13 cellular contexts compared by ENCODE assay signal in genomic region chr18:2515408-2515807, GRCh38. TPM values are rescaled to one million over a fixed set of nuclear protein-coding genes. Genes with fewer than 3 reads are reported as not detected.
A peak's percentile ranks its signal among the peaks of the same experiment; 100 is the strongest.
DNase-seq lines count a peak whose midpoint lies in the region; ATAC-seq and TF ChIP-seq lines count a peak whose summit lies in the region.
"Had no signal": no experiment of that assay in that cellular context is flagged by ENCODE, and none has a peak within 500 bp of the region (broad histone marks: within the 10 kb centered on the region; RNA-seq: fewer than 3 reads in every experiment).

No MANE protein-coding gene starts in this region.

- H3K4me3 ChIP-seq in fibroblast of pulmonary artery (replicated peaks; ENCODE audit: low read depth, low read length) (no peak overlapping the region), smooth muscle cell (no peak overlapping the region)
- H3K4me3 ChIP-seq: coronary artery, upper lobe of left lung had no signal

- DNase-seq in activated T-cell treated with anti-CD3 and anti-CD28 coated beads, Interleukin-2, amount 50 U/mL, for 72 hours, result no peak
- DNase-seq in activated T-cell treated with anti-CD3 and anti-CD28 coated beads, Interleukin-2, amount 50 U/mL, for 4 hours, result no peak
- DNase-seq in fibroblast of pulmonary artery (ENCODE audit: low read depth) (peak; percentile 84), smooth muscle cell (lab: John Stamatoyannopoulos, UW; ENCODE audit: unreplicated experiment) (no peak), GM13977 (ENCODE audit: low spot score) (no peak)
- no peak for DNase-seq in activated CD4-positive, CD25-positive, alpha-beta regulatory T cell treated with anti-CD3 and anti-CD28 coated beads, Interleukin-2, amount 50 U/mL, for 72 hours
- DNase-seq in central memory CD4-positive, alpha-beta T cell, result no peak
- DNase-seq: NCI-H446, nucleus accumbens, T-helper 2 cell had no signal

- peak overlapping the region; percentile 27 for H3K9ac ChIP-seq in smooth muscle cell (ENCODE audit: low read depth)

- in situ Hi-C loops in GM13977 (cut with MboI; ENCODE audit: low pct_unique_long_range_greater_than_20kb, low sequenced_read_pairs, unreplicated experiment), result no loop called here

- H3K27ac Mint-ChIP-seq in activated T-cell treated with anti-CD3 and anti-CD28 coated beads, Interleukin-2, amount 50 U/mL, for 72 hours, result peak overlapping the region; percentile 43

- no peaks in the 10 kb centered on the region for H4K20me1 ChIP-seq in smooth muscle cell (ENCODE audit: low read depth)

- 11% methylated on average over 1 of the region's 1 CpG for WGBS in smooth muscle cell (ENCODE audit: low lambda C conversion rate)

- H3K36me3 Mint-ChIP-seq in activated T-cell treated with anti-CD3 and anti-CD28 coated beads, Interleukin-2, amount 50 U/mL, for 72 hours (ENCODE audit: insufficient read depth in 2 of 2), result peaks cover 0 to 2% of the 10 kb centered on the region in 2 donors
- H3K36me3 Mint-ChIP-seq in activated T-cell treated with anti-CD3 and anti-CD28 coated beads, Interleukin-2, amount 50 U/mL, for 4 hours (ENCODE audit: insufficient read depth), result peaks cover 3% of the 10 kb centered on the region

- H3K4me2 ChIP-seq in smooth muscle cell, result peak overlapping the region; percentile 74

- H3K27ac ChIP-seq in smooth muscle cell (ENCODE audit: low read depth), result peak overlapping the region; percentile 84
- H3K27ac ChIP-seq: coronary artery had no signal

- H3K4me1 ChIP-seq in smooth muscle cell (ENCODE audit: low read depth), result peaks cover 5% of the 10 kb centered on the region

- H3F3A ChIP-seq in smooth muscle cell (ENCODE audit: low read depth), result peaks cover 3% of the 10 kb centered on the region

- H3K27me3 Mint-ChIP-seq in activated T-cell treated with anti-CD3 and anti-CD28 coated beads, Interleukin-2, amount 50 U/mL, for 72 hours (ENCODE audit: low read depth), result no peaks in the 10 kb centered on the region
- H3K27me3 Mint-ChIP-seq in activated T-cell treated with anti-CD3 and anti-CD28 coated beads, Interleukin-2, amount 50 U/mL, for 4 hours (ENCODE audit: low read depth), result no peaks in the 10 kb centered on the region

- no peak overlapping the region for H3K4me3 Mint-ChIP-seq in activated T-cell treated with anti-CD3 and anti-CD28 coated beads, Interleukin-2, amount 50 U/mL, for 72 hours
- H3K4me3 Mint-ChIP-seq in activated T-cell treated with anti-CD3 and anti-CD28 coated beads, Interleukin-2, amount 50 U/mL, for 4 hours, result no peak overlapping the region

- H3K9me3 Mint-ChIP-seq in activated T-cell treated with anti-CD3 and anti-CD28 coated beads, Interleukin-2, amount 50 U/mL, for 72 hours, result peaks cover 0 to 3% of the 10 kb centered on the region in 2 donors
- H3K9me3 Mint-ChIP-seq in activated T-cell treated with anti-CD3 and anti-CD28 coated beads, Interleukin-2, amount 50 U/mL, for 4 hours, result no peaks in the 10 kb centered on the region

- TF ChIP-seq CTCF in fibroblast of pulmonary artery (IDR thresholded peaks at IDR 0.05; ENCODE audit: low read length, missing control alignments) (no peak), smooth muscle cell (IDR thresholded peaks at IDR 0.05; ENCODE audit: borderline replicate concordance, insufficient read depth, poor library complexity, severe bottlenecking) (no peak), GM13977 (IDR thresholded peaks at IDR 0.05; ENCODE audit: extremely low read depth, insufficient read depth, missing control alignments) (no peak)

- no peak for ATAC-seq in activated T-cell treated with anti-CD3 and anti-CD28 coated beads, Interleukin-2, amount 50 U/mL, for 72 hours (replicated peaks in 1 of 2)
- ATAC-seq in activated T-cell treated with anti-CD3 and anti-CD28 coated beads, Interleukin-2, amount 50 U/mL, for 4 hours, result no peak
- ATAC-seq in SK-N-SH treated with all-trans-retinoic acid at 6 μM for 48 hours, result peak; percentile 84

- H3K27me3 ChIP-seq in smooth muscle cell (ENCODE audit: low read depth), result no peaks in the 10 kb centered on the region
- H3K27me3 ChIP-seq: upper lobe of left lung had no signal

- no peak overlapping the region for H2AFZ ChIP-seq in smooth muscle cell (ENCODE audit: low read depth)

- H3K4me1 Mint-ChIP-seq in activated T-cell treated with anti-CD3 and anti-CD28 coated beads, Interleukin-2, amount 50 U/mL, for 72 hours (ENCODE audit: low read depth), result peaks cover 18% of the 10 kb centered on the region
- H3K4me1 Mint-ChIP-seq in activated T-cell treated with anti-CD3 and anti-CD28 coated beads, Interleukin-2, amount 50 U/mL, for 4 hours (ENCODE audit: low read depth), result peaks cover 16% of the 10 kb centered on the region

- H3K79me2 ChIP-seq in smooth muscle cell (ENCODE audit: low read depth), result no peaks in the 10 kb centered on the region

- no peaks in the 10 kb centered on the region for H3K9me3 ChIP-seq in smooth muscle cell (replicated peaks; ENCODE audit: low read depth)
- H3K9me3 ChIP-seq: upper lobe of left lung had no signal

- H3K36me3 ChIP-seq in smooth muscle cell (ENCODE audit: low read depth), result no peaks in the 10 kb centered on the region
- H3K36me3 ChIP-seq: upper lobe of left lung had no signal

TF ChIP-seq in SK-N-SH treated with all-trans-retinoic acid at 6 μM for 48 hours, 23 proteins besides CTCF, POLR2A, EP300 and RAD21:
- TF ChIP-seq ARNTL (CRISPR knock-in tag; IDR thresholded peaks at IDR 0.05; ENCODE audit: borderline replicate concordance, low read depth), result no peak
- TF ChIP-seq ZNF8 (CRISPR knock-in tag; IDR thresholded peaks at IDR 0.05), result no peak
- TF ChIP-seq, protein P1, sequence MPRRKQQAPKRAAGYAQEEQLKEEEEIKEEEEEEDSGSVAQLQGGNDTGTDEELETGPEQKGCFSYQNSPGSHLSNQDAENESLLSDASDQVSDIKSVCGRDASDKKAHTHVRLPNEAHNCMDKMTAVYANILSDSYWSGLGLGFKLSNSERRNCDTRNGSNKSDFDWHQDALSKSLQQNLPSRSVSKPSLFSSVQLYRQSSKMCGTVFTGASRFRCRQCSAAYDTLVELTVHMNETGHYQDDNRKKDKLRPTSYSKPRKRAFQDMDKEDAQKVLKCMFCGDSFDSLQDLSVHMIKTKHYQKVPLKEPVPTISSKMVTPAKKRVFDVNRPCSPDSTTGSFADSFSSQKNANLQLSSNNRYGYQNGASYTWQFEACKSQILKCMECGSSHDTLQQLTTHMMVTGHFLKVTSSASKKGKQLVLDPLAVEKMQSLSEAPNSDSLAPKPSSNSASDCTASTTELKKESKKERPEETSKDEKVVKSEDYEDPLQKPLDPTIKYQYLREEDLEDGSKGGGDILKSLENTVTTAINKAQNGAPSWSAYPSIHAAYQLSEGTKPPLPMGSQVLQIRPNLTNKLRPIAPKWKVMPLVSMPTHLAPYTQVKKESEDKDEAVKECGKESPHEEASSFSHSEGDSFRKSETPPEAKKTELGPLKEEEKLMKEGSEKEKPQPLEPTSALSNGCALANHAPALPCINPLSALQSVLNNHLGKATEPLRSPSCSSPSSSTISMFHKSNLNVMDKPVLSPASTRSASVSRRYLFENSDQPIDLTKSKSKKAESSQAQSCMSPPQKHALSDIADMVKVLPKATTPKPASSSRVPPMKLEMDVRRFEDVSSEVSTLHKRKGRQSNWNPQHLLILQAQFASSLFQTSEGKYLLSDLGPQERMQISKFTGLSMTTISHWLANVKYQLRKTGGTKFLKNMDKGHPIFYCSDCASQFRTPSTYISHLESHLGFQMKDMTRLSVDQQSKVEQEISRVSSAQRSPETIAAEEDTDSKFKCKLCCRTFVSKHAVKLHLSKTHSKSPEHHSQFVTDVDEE (CRISPR knock-in tag; IDR thresholded peaks at IDR 0.05), result no peak
- no peak for TF ChIP-seq CSDC2 (CRISPR knock-in tag; IDR thresholded peaks at IDR 0.05)
- 0 out of 2 replicates have a peak, but pooled peaks have one; percentile 62 for TF ChIP-seq TOX (CRISPR knock-in tag; IDR thresholded peaks at IDR 0.05; ENCODE audit: borderline replicate concordance)
- TF ChIP-seq PATZ1 (CRISPR knock-in tag; IDR thresholded peaks at IDR 0.05; ENCODE audit: borderline replicate concordance), result no peak

RNA-seq across cellular contexts. Expression of gene METTL4, which starts 55.9 kb away (rescaled TPM):
- 10 to 100 TPM; 23.1 to 28.3 TPM for total RNA-seq in activated T-cell treated with anti-CD3 and anti-CD28 coated beads, Interleukin-2, amount 50 U/mL, for 72 hours
- total RNA-seq in activated T-cell treated with anti-CD3 and anti-CD28 coated beads, Interleukin-2, amount 50 U/mL, for 4 hours, result 10 to 100 TPM; 14.0 to 17.5 (median 15.4) TPM
- total RNA-seq in smooth muscle cell, result 7.3 and 27.7 TPM in 2 replicates
- polyA plus RNA-seq in smooth muscle cell, result 6.6 and 8.2 TPM in 2 replicates

RNA-seq across cellular contexts. Expression of gene NDC80, which starts 55.9 kb away (rescaled TPM):
- 100 to 1,000 TPM in 1 of 2 donors, 10 to 100 TPM in 1; 82.0 to 113 TPM for total RNA-seq in activated T-cell treated with anti-CD3 and anti-CD28 coated beads, Interleukin-2, amount 50 U/mL, for 72 hours
- total RNA-seq in activated T-cell treated with anti-CD3 and anti-CD28 coated beads, Interleukin-2, amount 50 U/mL, for 4 hours, result 1 to 10 TPM; 7.4 to 8.2 (median 7.4) TPM
- 8.2 and 9.1 TPM in 2 replicates for total RNA-seq in smooth muscle cell
- 8.1 and 8.8 TPM in 2 replicates for polyA plus RNA-seq in smooth muscle cell
